ENCODE assay signal across 13 cellular contexts in the genomic region with DNA sequence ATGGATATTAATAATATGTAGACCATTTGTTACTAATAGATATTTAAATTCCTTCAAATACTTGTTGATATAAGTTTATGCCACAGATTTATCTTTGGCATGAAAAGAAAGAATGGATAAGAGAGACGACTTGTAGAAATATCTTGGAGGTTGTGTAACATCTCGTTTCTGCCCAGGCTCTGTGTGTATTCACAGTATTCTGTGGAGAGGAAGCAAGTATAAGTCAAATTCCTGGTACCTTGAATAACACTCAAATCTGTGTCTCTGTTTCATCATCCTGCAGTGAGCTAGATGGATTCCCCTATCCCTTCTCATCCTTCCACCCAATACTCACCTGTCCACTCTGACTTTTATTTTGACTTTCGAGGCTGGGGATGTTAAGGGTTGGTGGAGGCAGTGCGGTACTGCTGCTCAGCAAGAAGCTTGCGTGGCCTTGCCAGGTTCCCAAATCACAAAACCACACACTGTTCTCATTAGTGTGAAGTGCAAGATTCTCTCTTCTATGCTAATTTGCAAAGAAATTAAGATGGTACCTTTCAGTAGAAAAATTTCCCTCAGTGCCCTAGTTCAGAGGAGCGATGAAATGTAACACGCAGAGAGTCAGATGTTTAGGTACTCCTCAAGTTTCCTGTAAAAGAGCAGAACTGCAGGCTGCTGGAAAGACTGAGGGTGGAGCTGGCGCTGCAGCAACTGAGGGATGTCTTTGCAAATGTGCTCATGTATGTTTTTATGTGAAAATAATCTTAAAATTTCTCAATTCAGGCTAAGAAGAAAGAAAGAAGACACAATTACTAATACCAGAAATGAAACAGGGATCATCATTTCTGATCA. TPM values are rescaled to one million over a fixed set of nuclear protein-coding genes. Genes with fewer than 3 reads are reported as not detected.
DNase-seq lines count a peak whose midpoint lies in the region; ATAC-seq and TF ChIP-seq lines count a peak whose summit lies in the region.
"Had no signal": no experiment of that assay in that cellular context is flagged by ENCODE, and none has a peak within 500 bp of the region (broad histone marks: within the 10 kb centered on the region; RNA-seq: fewer than 3 reads in every experiment).

No MANE protein-coding gene starts in this region.

- H3K36me3 ChIP-seq in RWPE2 (ENCODE audit: low read depth) (no peaks in the 10 kb centered on the region), vagina (no peaks in the 10 kb centered on the region)

- H3K4me1 ChIP-seq in RWPE2 (ENCODE audit: insufficient read depth, poor library complexity, severe bottlenecking) (no peaks in the 10 kb centered on the region), vagina (no peaks in the 10 kb centered on the region)

- H3K27me3 ChIP-seq in RWPE2 (ENCODE audit: insufficient read depth, poor library complexity, severe bottlenecking) (no peaks in the 10 kb centered on the region), vagina (no peaks in the 10 kb centered on the region)

- intact Hi-C loops in vagina (cut with DNase I): no loop called here

- H3K4me3 ChIP-seq in RWPE2 (ENCODE audit: severe bottlenecking): no peak overlapping the region
- H3K4me3 ChIP-seq in fibroblast of pulmonary artery (replicated peaks; ENCODE audit: low read depth, low read length): no peak overlapping the region
- H3K4me3 ChIP-seq in vagina: no peak overlapping the region

- TF ChIP-seq CTCF in RWPE2 (IDR thresholded peaks at IDR 0.05; ENCODE audit: poor library complexity, severe bottlenecking) (peak; percentile 71), fibroblast of pulmonary artery (IDR thresholded peaks at IDR 0.05; ENCODE audit: low read length, missing control alignments) (peak; percentile 64), vagina (IDR thresholded peaks at IDR 0.05) (no peak)

- DNase-seq in Daoy (ENCODE audit: low read depth) (peak; percentile 58), RWPE2 (ENCODE audit: low spot score) (no peak), fibroblast of pulmonary artery (ENCODE audit: low read depth) (peak; percentile 72), nucleus accumbens (lab: John Stamatoyannopoulos, UW) (peak in 39 of 56 donors; percentile 9 to 77 (median 38)), vagina (ENCODE audit: extremely low spot score in 2 of 2) (no peak)
- no peak for DNase-seq in stimulated activated CD4-positive, alpha-beta T cell treated with anti-CD3 and anti-CD28 coated beads, Interleukin-4, amount 100 ng/mL, for 1 hour
- DNase-seq: activated T-cell treated with anti-CD3 and anti-CD28 coated beads, Interleukin-2, amount 50 U/mL, for 72 hours; effector memory CD4-positive, alpha-beta T cell; islet precursor cell; stimulated activated CD8-positive, alpha-beta memory T cell treated with anti-CD3 and anti-CD28 coated beads, Interleukin-4, amount 100 ng/mL, for 48 hours had no signal

- ATAC-seq in RWPE2 (ENCODE audit: low read depth) (no peak), HG02870 (IDR thresholded peaks at IDR 0.05; ENCODE audit: unreplicated experiment) (no peak), GM18907 (IDR thresholded peaks at IDR 0.05; ENCODE audit: unreplicated experiment) (no peak)
- ATAC-seq: activated T-cell treated with anti-CD3 and anti-CD28 coated beads, Interleukin-2, amount 50 U/mL, for 72 hours had no signal

- H3K27ac ChIP-seq in RWPE2 (ENCODE audit: poor library complexity, severe bottlenecking) (no peak overlapping the region), vagina (no peak overlapping the region)

- no peak for TF ChIP-seq POLR2A in vagina (IDR thresholded peaks at IDR 0.05)

- H3K9me3 ChIP-seq in RWPE2 (ENCODE audit: severe bottlenecking) (no peaks in the 10 kb centered on the region), vagina (no peaks in the 10 kb centered on the region)

RNA-seq across cellular contexts. Expression of a gene that starts 42.6 kb away (rescaled TPM):
- 1.1 and 1.5 TPM in 2 replicates for total RNA-seq in Daoy (2014; rRNA removed; shearing (Covaris generic))
- total RNA-seq in vagina: 1.5 TPM
- total RNA-seq: M059J had no signal

RNA-seq across cellular contexts. Expression of a gene that starts 57.0 kb away (rescaled TPM):
- not detected in 2 replicates for total RNA-seq in Daoy (2014; rRNA removed; shearing (Covaris generic))
- not detected for total RNA-seq in vagina
- total RNA-seq: activated T-cell treated with anti-CD3 and anti-CD28 coated beads, Interleukin-2, amount 50 U/mL, for 72 hours; M059J had no signal

Comparison
In these comparisons a context has a peak if more than half of its experiments do, and no peak if none do; other contexts are left out.
1. DNase-seq: peak in Daoy (single experiment), fibroblast of pulmonary artery (single experiment) and nucleus accumbens (39 of 56); none in RWPE2 (single experiment), vagina (0 of 2) and stimulated activated CD4-positive, alpha-beta T cell treated with anti-CD3 and anti-CD28 coated beads, Interleukin-4, amount 100 ng/mL, for 1 hour (single experiment).
2. CTCF ChIP-seq: peak in RWPE2 (single experiment) and fibroblast of pulmonary artery (single experiment); none in vagina (0 of 3).